ENCODE assay signal across 1 cellular context in genomic region chr4:70903282-70903603, GRCh38.
TF ChIP-seq lines count a peak whose summit lies in the region.

No MANE protein-coding gene starts in this region.

TF ChIP-seq in K562, 482 proteins besides CTCF, POLR2A, EP300 and RAD21 (continued from another document and continues in another):
- TF ChIP-seq MGA (IDR thresholded peaks at IDR 0.05) (peak; percentile 33; the same call in 1 of the 2 replicates), NCOA2 (IDR thresholded peaks at IDR 0.05; ENCODE audit: partially characterized antibody in 2 of 2) (peak; percentile 94 to 95), PHF21A (IDR thresholded peaks at IDR 0.05; ENCODE audit: borderline replicate concordance, low read depth) (peak; percentile 93; the same call in 1 of the 2 replicates), ZNF217 (CRISPR knock-in tag; IDR thresholded peaks at IDR 0.05) (no peak), ZNF57 (CRISPR knock-in tag; IDR thresholded peaks at IDR 0.05) (no peak), XRCC4 (IDR thresholded peaks at IDR 0.05; ENCODE audit: extremely low read depth, insufficient read depth, insufficient read length) (no peak), KAT8 (IDR thresholded peaks at IDR 0.05; ENCODE audit: low read depth) (no peak), JUN (IDR thresholded peaks at IDR 0.05; ENCODE audit: borderline replicate concordance, low read depth, low read length) (peak; percentile 73), JUN (CRISPR knock-in tag; IDR thresholded peaks at IDR 0.05; ENCODE audit: borderline replicate concordance) (no peak), ESRRA (IDR thresholded peaks at IDR 0.05; ENCODE audit: borderline replicate concordance, low read depth) (no peak), TARDBP (IDR thresholded peaks at IDR 0.05) (peak; percentile 94), CREB3 (tag; conservative IDR thresholded peaks at IDR 0.05; ENCODE audit: low read depth) (peak; percentile 72; the same call in 1 of the 2 replicates), MEF2A (IDR thresholded peaks at IDR 0.05; ENCODE audit: control insufficient read depth, low read depth, low read length) (peak; percentile 82), VEZF1 (CRISPR knock-in tag; IDR thresholded peaks at IDR 0.05) (peak; percentile 83), ZNF224 (CRISPR knock-in tag; IDR thresholded peaks at IDR 0.05) (no peak), RNF2 (IDR thresholded peaks at IDR 0.05) (peak; percentile 99), ELF4 (CRISPR knock-in tag; IDR thresholded peaks at IDR 0.05) (peak; percentile 99), HEY1 (CRISPR knock-in tag; IDR thresholded peaks at IDR 0.05; ENCODE audit: borderline replicate concordance) (peak; percentile 82; the same call in 1 of the 2 replicates), CEBPZ (IDR thresholded peaks at IDR 0.05; ENCODE audit: borderline replicate concordance, low read depth, low read length) (no peak), SMAD4 (CRISPR knock-in tag; conservative IDR thresholded peaks at IDR 0.05) (peak; percentile 99), NCOA4 (IDR thresholded peaks at IDR 0.05; ENCODE audit: partially characterized antibody) (peak; percentile 97), SNAPC5 (CRISPR knock-in tag; IDR thresholded peaks at IDR 0.05) (no peak), ZNF165 (CRISPR knock-in tag; IDR thresholded peaks at IDR 0.05; ENCODE audit: borderline replicate concordance) (no peak), TEAD1 (CRISPR knock-in tag; IDR thresholded peaks at IDR 0.05) (peak; percentile 67 to 84; a peak in 3 of 4 replicates), POU5F1 (IDR thresholded peaks at IDR 0.05; ENCODE audit: borderline replicate concordance, low read depth, low read length, partially characterized antibody) (no peak), CCNT2 (IDR thresholded peaks at IDR 0.05; ENCODE audit: borderline replicate concordance, extremely low read depth, insufficient read length, low read depth, low read length) (peak; percentile 94), ZBTB49 (CRISPR knock-in tag; IDR thresholded peaks at IDR 0.05; ENCODE audit: borderline replicate concordance) (no peak), RBFOX2 (IDR thresholded peaks at IDR 0.05; ENCODE audit: low read depth, low read length) (no peak), ZNF24 (IDR thresholded peaks at IDR 0.05) (peak; percentile 91), ZNF511 (CRISPR knock-in tag; IDR thresholded peaks at IDR 0.05) (no peak), ZNF23 (CRISPR knock-in tag; IDR thresholded peaks at IDR 0.05) (no peak), KLF10 (CRISPR knock-in tag; IDR thresholded peaks at IDR 0.05) (no peak), CHAMP1 (IDR thresholded peaks at IDR 0.05) (peak; percentile 99), CXXC5 (CRISPR knock-in tag; IDR thresholded peaks at IDR 0.05) (peak; percentile 97), ZNF76 (CRISPR knock-in tag; IDR thresholded peaks at IDR 0.05; ENCODE audit: borderline replicate concordance) (peak; percentile 81; the same call in 1 of the 2 replicates), TAF15 (IDR thresholded peaks at IDR 0.05; ENCODE audit: low read depth, low read length) (no peak), ZNF212 (CRISPR knock-in tag; IDR thresholded peaks at IDR 0.05) (0 out of 2 replicates have a peak, but pooled peaks have one; percentile 52), PCBP2 (IDR thresholded peaks at IDR 0.05; ENCODE audit: low read depth, low read length, poor library complexity, severe bottlenecking) (no peak)
